Comparison of ENCODE assay signal across 27 cellular contexts in genomic region chr7:117719377-117719776, GRCh38.
"Had no signal": no experiment of that assay in that cellular context is flagged by ENCODE, and none has a peak within 500 bp of the region (broad histone marks: within the 10 kb centered on the region; RNA-seq: fewer than 3 reads in every experiment).

No MANE protein-coding gene starts in this region.

- H3K4me3 ChIP-seq: pancreas, prostate gland, right lobe of liver, sigmoid colon, stomach, thoracic aorta, thyroid gland, tibial nerve, upper lobe of right lung, uterus had no signal

- H3K27ac ChIP-seq: neutrophil, pancreas, prostate gland, right lobe of liver, sigmoid colon, stomach, thoracic aorta, thyroid gland, tibial nerve, upper lobe of right lung, uterus had no signal

- H3K9me3 ChIP-seq: neutrophil, pancreas, prostate gland, right lobe of liver, sigmoid colon, stomach, thoracic aorta, thyroid gland, tibial nerve, upper lobe of right lung, uterus had no signal

- H3K9me3 Mint-ChIP-seq: naive thymus-derived CD8-positive, alpha-beta T cell; natural killer cell treated with Interleukin-12 subunit alpha and Interleukin-12 subunit beta and Interleukin-15 and Interleukin-18, amount 100 ng/mL, for 72 hours; nephron progenitor cell; neural crest cell; stimulated activated effector memory CD8-positive, alpha-beta T cell treated with anti-CD3 and anti-CD28 coated beads, Interleukin-12 subunit alpha, Interleukin-12 subunit beta, amount 100 ng/mL, for 72 hours; stimulated activated naive B cell treated with anti-CD40 and anti-IgM and Interleukin-4, amounts not matched to agents 10 μg/mL and 1 μg/mL and 100 μg/mL, for 72 hours; stimulated activated naive CD8-positive, alpha-beta T cell treated with anti-CD3 and anti-CD28 coated beads, Interleukin-15, Interleukin-2, amounts not matched to agents 100 ng/mL and 50 ng/mL, for 24 hours had no signal

- H3K27me3 ChIP-seq: neutrophil, pancreas, right lobe of liver, sigmoid colon, stomach, thyroid gland, tibial nerve, upper lobe of right lung, uterus had no signal

- FAIRE-seq: pancreas, small intestine had no signal

- H3K4me1 ChIP-seq: prostate gland, right lobe of liver, sigmoid colon, thyroid gland, tibial nerve, upper lobe of right lung, uterus had no signal

- H3K36me3 Mint-ChIP-seq: naive thymus-derived CD8-positive, alpha-beta T cell; natural killer cell treated with Interleukin-12 subunit alpha and Interleukin-12 subunit beta and Interleukin-15 and Interleukin-18, amount 100 ng/mL, for 72 hours; stimulated activated effector memory CD8-positive, alpha-beta T cell treated with anti-CD3 and anti-CD28 coated beads, Interleukin-12 subunit alpha, Interleukin-12 subunit beta, amount 100 ng/mL, for 72 hours; stimulated activated naive B cell treated with anti-CD40 and anti-IgM and Interleukin-4, amounts not matched to agents 10 μg/mL and 1 μg/mL and 100 μg/mL, for 72 hours had no signal

- ATAC-seq: naive thymus-derived CD8-positive, alpha-beta T cell; natural killer cell treated with Interleukin-12 subunit alpha and Interleukin-12 subunit beta and Interleukin-15 and Interleukin-18, amount 100 ng/mL, for 72 hours; pancreas; right cardiac atrium; right lobe of liver; stimulated activated effector memory CD8-positive, alpha-beta T cell treated with anti-CD3 and anti-CD28 coated beads, Interleukin-12 subunit alpha, Interleukin-12 subunit beta, amount 100 ng/mL, for 72 hours; stimulated activated naive B cell treated with anti-CD40 and anti-IgM and Interleukin-4, amounts not matched to agents 10 μg/mL and 1 μg/mL and 100 μg/mL, for 72 hours; upper lobe of right lung had no signal

- H3K27ac Mint-ChIP-seq: natural killer cell treated with Interleukin-12 subunit alpha and Interleukin-12 subunit beta and Interleukin-15 and Interleukin-18, amount 100 ng/mL, for 72 hours; nephron progenitor cell; stimulated activated effector memory CD8-positive, alpha-beta T cell treated with anti-CD3 and anti-CD28 coated beads, Interleukin-12 subunit alpha, Interleukin-12 subunit beta, amount 100 ng/mL, for 72 hours; stimulated activated naive B cell treated with anti-CD40 and anti-IgM and Interleukin-4, amounts not matched to agents 10 μg/mL and 1 μg/mL and 100 μg/mL, for 72 hours; stimulated activated naive CD8-positive, alpha-beta T cell treated with anti-CD3 and anti-CD28 coated beads, Interleukin-15, Interleukin-2, amounts not matched to agents 100 ng/mL and 50 ng/mL, for 24 hours had no signal

- H3K36me3 ChIP-seq: neutrophil, pancreas, prostate gland, right lobe of liver, upper lobe of right lung, uterus had no signal

- DNase-seq: naive thymus-derived CD8-positive, alpha-beta T cell; nephron progenitor cell; nucleus accumbens; pancreas; right cardiac atrium; right lobe of liver; sigmoid colon; small intestine; stimulated activated CD4-positive, alpha-beta T cell treated with anti-CD3 and anti-CD28 coated beads, Interleukin-15, amount 100 ng/mL, for 24 hours; stimulated activated CD4-positive, alpha-beta T cell treated with anti-CD3 and anti-CD28 coated beads, Interleukin-2, amount 100 ng/mL, for 24 hours; stimulated activated CD4-positive, alpha-beta T cell treated with anti-CD3 and anti-CD28 coated beads, Interleukin-2, amount 100 ng/mL, for 48 hours; stimulated activated CD4-positive, alpha-beta T cell treated with anti-CD3 and anti-CD28 coated beads, Interleukin-4, amount 100 ng/mL, for 24 hours; stimulated activated naive B cell treated with anti-CD40 and anti-IgM and Interleukin-4, amounts not matched to agents 10 μg/mL and 1 μg/mL and 100 μg/mL, for 72 hours; stimulated activated naive CD4-positive, alpha-beta T cell treated with Interleukin-2 at 50 U/mL for 16 hours; stomach; thyroid gland; trophoblast cell; upper lobe of right lung; uterus had no signal
